ENCODE assay signal across 8 cellular contexts in genomic region chr4:2963185-2964076, GRCh38. TPM values are rescaled to one million over a fixed set of nuclear protein-coding genes. Genes with fewer than 3 reads are reported as not detected.
DNase-seq lines count a peak whose midpoint lies in the region; ATAC-seq, FAIRE-seq and TF ChIP-seq lines count a peak whose summit lies in the region.

Gene GRK4, plus strand, starts transcription at chr4:2963571. Its CDS starts 500 bp downstream, at chr4:2964071.
Gene NOP14, minus strand, starts transcription at chr4:2963406. Its CDS starts 87 bp downstream, at chr4:2963319.

- peak within 1 kb of the TSS; percentile 65 for H2BK5ac ChIP-seq in trophoblast cell (ENCODE audit: low read depth, low read length, poor library complexity)

- H3K36me3 ChIP-seq in SU-DHL-6 (ENCODE audit: low read length) (0 out of 2 replicates have a peak, but pooled peaks cover 3% of the 10 kb centered on the region), adipocyte (ENCODE audit: control insufficient read depth, insufficient read depth, low read length, severe bottlenecking) (peaks cover under 1% of the 10 kb centered on the region), heart left ventricle (peaks cover 0 to 10% (median 2%) of the 10 kb centered on the region in 9 donors), trophoblast cell (ENCODE audit: control insufficient read depth in 1 of 2, insufficient read depth in 2 of 2, low read length in 2 of 2) (no peaks in the 10 kb centered on the region), transverse colon (no peaks in the 10 kb centered on the region)

- peak; percentile 99 for FAIRE-seq in GM12891 (lab: Jason Lieb, UNC)

- H3K9ac ChIP-seq in SU-DHL-6 (ENCODE audit: low read length) (peak within 1 kb of the TSS; percentile 90), adipocyte (ENCODE audit: low read length) (peak within 1 kb of the TSS; percentile 99), trophoblast cell (ENCODE audit: low read length) (peak within 1 kb of the TSS; percentile 97)

- peaks cover 7% of the 10 kb centered on the region for H3K79me1 ChIP-seq in trophoblast cell (ENCODE audit: low read length)

- H3K4me1 ChIP-seq in adipocyte (ENCODE audit: control insufficient read depth, insufficient read depth, low read length) (peaks cover 36% of the 10 kb centered on the region), heart left ventricle (peaks cover 4 to 30% (median 23%) of the 10 kb centered on the region in 12 donors), trophoblast cell (ENCODE audit: control insufficient read depth in 1 of 2, insufficient read depth in 2 of 2, low read length in 2 of 2) (peaks cover 0 to 9% of the 10 kb centered on the region in 2 experiments), transverse colon (peaks cover 3 to 26% (median 20%) of the 10 kb centered on the region in 4 donors)

- no peaks in the 10 kb centered on the region for H3K27me3 ChIP-seq in SU-DHL-6 (ENCODE audit: low read length)
- H3K27me3 ChIP-seq in adipocyte (replicated peaks; ENCODE audit: control insufficient read depth, insufficient read depth, low read length) = no peaks in the 10 kb centered on the region
- no peaks in the 10 kb centered on the region for H3K27me3 ChIP-seq in heart left ventricle
- no peaks in the 10 kb centered on the region for H3K27me3 ChIP-seq in trophoblast cell (ENCODE audit: insufficient read depth, low read length)
- H3K27me3 ChIP-seq in transverse colon = no peaks in the 10 kb centered on the region

- H2BK12ac ChIP-seq in trophoblast cell (ENCODE audit: low read length) = no peak within 1 kb of the TSS

- no peak within 1 kb of the TSS for H3K23ac ChIP-seq in trophoblast cell (ENCODE audit: low read length)

- peak; percentile 98 for DNase-seq in GM12891 (ENCODE audit: insufficient read length, low spot score)
- peak; percentile 97 to 99 (median 98) for DNase-seq in NCI-H1417 (lab: John Stamatoyannopoulos, UW)
- DNase-seq in adipocyte (ENCODE audit: low read depth) = peak; percentile 100
- DNase-seq in heart left ventricle = peak; percentile 98 to 99 (median 99)
- peak; percentile 99 to 100 for DNase-seq in trophoblast cell
- DNase-seq in transverse colon = peak; percentile 98

- H3K9me3 ChIP-seq in SU-DHL-6 (ENCODE audit: insufficient read depth, low read length) (no peaks in the 10 kb centered on the region), adipocyte (ENCODE audit: control insufficient read depth, low read length) (no peaks in the 10 kb centered on the region), heart left ventricle (no peaks in the 10 kb centered on the region), trophoblast cell (ENCODE audit: insufficient read depth, low read depth, low read length) (no peaks in the 10 kb centered on the region), transverse colon (no peaks in the 10 kb centered on the region)

- peak within 1 kb of the TSS; percentile 95 for H4K8ac ChIP-seq in trophoblast cell (ENCODE audit: low read depth, low read length)

- in situ Hi-C loops in transverse colon (cut with MboI; ENCODE audit: low pct_ligation_motif_present in 1 of 4, low pct_unique_long_range_greater_than_20kb in 1 of 4, low sequenced_read_pairs in 3 of 4) = no loop called here

- peak within 1 kb of the TSS; percentile 89 for H4K91ac ChIP-seq in trophoblast cell (ENCODE audit: low read depth, low read length)

- peaks cover 3% of the 10 kb centered on the region; the same call in 1 of the 2 replicates for H4K20me1 ChIP-seq in SU-DHL-6 (ENCODE audit: low read depth, low read length)

- no peak for TF ChIP-seq EP300 in transverse colon (IDR thresholded peaks at IDR 0.05; ENCODE audit: low read depth)

- peaks cover 20% of the 10 kb centered on the region for H3F3A ChIP-seq in SU-DHL-6 (ENCODE audit: insufficient read depth)

- peak; percentile 82 for TF ChIP-seq POLR2A in GM12891 (IDR thresholded peaks at IDR 0.05; ENCODE audit: low read depth, low read length)
- peak in 1 of 2 donors; percentile 67 for TF ChIP-seq POLR2A in heart left ventricle (IDR thresholded peaks at IDR 0.05)
- TF ChIP-seq POLR2A in transverse colon (IDR thresholded peaks at IDR 0.05) = peak; percentile 72

- intact Hi-C loops in heart left ventricle (cut with DNase I) (loop anchor here in 4 of 10 donors (2.0 to 10.0 kb wide), 5 partner anchors 29 to 719 kb away; partner anchors contain the start of genes CFAP99 (in 3 of the 4), ZFYVE28 (in 3 of the 4), HAUS3 (in 1 of the 4) and POLN (in 1 of the 4)), transverse colon (cut with DNase I; ENCODE audit: low total_unique reads) (no loop called here)

- peak within 1 kb of the TSS; percentile 57 for H2AFZ ChIP-seq in SU-DHL-6 (ENCODE audit: low read depth, low read length, severe bottlenecking)
- peak within 1 kb of the TSS; percentile 95 for H2AFZ ChIP-seq in trophoblast cell (ENCODE audit: insufficient read depth, low read length, poor library complexity)

- peak within 1 kb of the TSS; percentile 87 for H3K4ac ChIP-seq in trophoblast cell (ENCODE audit: low read depth, low read length)

- H4K12ac ChIP-seq in trophoblast cell (ENCODE audit: low read depth, low read length) = peak within 1 kb of the TSS; percentile 97

- H3K27ac ChIP-seq in SU-DHL-6 (ENCODE audit: low read depth, low read length) (peak within 1 kb of the TSS; percentile 72), heart left ventricle (peak within 1 kb of the TSS; percentile 60 to 92 (median 85)), trophoblast cell (ENCODE audit: low read depth, low read length) (peak within 1 kb of the TSS; percentile 76), transverse colon (peak within 1 kb of the TSS; percentile 87 to 92 (median 89))

- peak within 1 kb of the TSS; percentile 94 for H3K4me2 ChIP-seq in SU-DHL-6 (ENCODE audit: low read depth, low read length, poor library complexity, severe bottlenecking)
- H3K4me2 ChIP-seq in trophoblast cell (ENCODE audit: low read length) = peak within 1 kb of the TSS; percentile 85

- H2AK5ac ChIP-seq in trophoblast cell (ENCODE audit: low read length) = peak within 1 kb of the TSS; percentile 61

- H3K79me2 ChIP-seq in SU-DHL-6 (ENCODE audit: insufficient read depth, low read length) (peaks cover 50% of the 10 kb centered on the region), trophoblast cell (ENCODE audit: control insufficient read depth, insufficient read depth, low read length, poor library complexity) (peaks cover 5% of the 10 kb centered on the region)

- H3K9me2 ChIP-seq in SU-DHL-6 (replicated peaks; ENCODE audit: insufficient read depth, low read length) = no peaks in the 10 kb centered on the region

- TF ChIP-seq CTCF in SU-DHL-6 (IDR thresholded peaks at IDR 0.05; ENCODE audit: insufficient read depth, low read length, poor library complexity, severe bottlenecking) = no peak
- TF ChIP-seq CTCF in heart left ventricle (IDR thresholded peaks at IDR 0.05) = peak in 9 of 12 donors; percentile 3 to 72 (median 37)
- TF ChIP-seq CTCF in transverse colon (IDR thresholded peaks at IDR 0.05) = peak in 3 of 5 experiments; percentile 13 to 43 (median 21)

- peak within 1 kb of the TSS; percentile 97 for H3K18ac ChIP-seq in trophoblast cell (ENCODE audit: low read length)

- H2BK120ac ChIP-seq in trophoblast cell (ENCODE audit: insufficient read depth, low read length, poor library complexity) = peak within 1 kb of the TSS; percentile 84

- ATAC-seq in HG02798 (IDR thresholded peaks at IDR 0.05; ENCODE audit: poor library complexity, unreplicated experiment) (peak; percentile 94), heart left ventricle (peak; percentile 97 to 99 (median 98))

- WGBS in heart left ventricle, 4 donors = 0% methylated on average over 43 to 118 of the region's 118 CpGs
- WGBS in trophoblast cell (ENCODE audit: extremely low coverage, insufficient coverage, insufficient read length) = no CpG with 5 or more reads among the region's 118 CpGs
- 0% methylated on average over 84 of the region's 118 CpGs; no CpG with 5 or more reads in 1 of the 2 donors for WGBS in transverse colon (ENCODE audit: low coverage in 1 of 2), 2 donors

- H3K14ac ChIP-seq in trophoblast cell (ENCODE audit: low read length) = peak within 1 kb of the TSS; percentile 93

- peak within 1 kb of the TSS; percentile 90 for H3K4me3 ChIP-seq in SU-DHL-6 (ENCODE audit: insufficient read depth, low read length, poor library complexity, severe bottlenecking)
- H3K4me3 ChIP-seq in adipocyte (ENCODE audit: low read length) = peak within 1 kb of the TSS; percentile 90
- peak within 1 kb of the TSS; percentile 70 to 100 (median 84) for H3K4me3 ChIP-seq in heart left ventricle
- peak within 1 kb of the TSS; percentile 98 for H3K4me3 ChIP-seq in trophoblast cell (ENCODE audit: low read depth, low read length)
- peak within 1 kb of the TSS; percentile 85 to 100 (median 92) for H3K4me3 ChIP-seq in transverse colon

TF ChIP-seq in GM12891, 5 proteins besides CTCF, POLR2A, EP300 and RAD21:
- peak; percentile 43; the same call in 1 of the 2 replicates for TF ChIP-seq POU2F2 (IDR thresholded peaks at IDR 0.05; ENCODE audit: low read depth, low read length)
- TF ChIP-seq TAF1 (IDR thresholded peaks at IDR 0.05; ENCODE audit: low read depth, low read length) = peak; percentile 80
- TF ChIP-seq POLR2AphosphoS5 (IDR thresholded peaks at IDR 0.05; ENCODE audit: low read depth, low read length) = peak; percentile 81
- no peak for TF ChIP-seq PAX5 (IDR thresholded peaks at IDR 0.05; ENCODE audit: insufficient read depth, low read length, severe bottlenecking)
- TF ChIP-seq SPI1 (IDR thresholded peaks at IDR 0.05; ENCODE audit: low read depth, low read length) = 0 out of 2 replicates have a peak, but pooled peaks have one; percentile 3

RNA-seq across cellular contexts. Expression of gene GRK4, which starts in this region (rescaled TPM):
- 1.5 TPM for polyA plus RNA-seq in GM12891 (2012; ENCODE audit: low read depth, missing spikeins)
- total RNA-seq in heart left ventricle (10 to 100 TPM in 2 of 9 donors, 1 to 10 TPM in 7; 4.9 to 11.8 (median 9.3) TPM), transverse colon (1 to 10 TPM; 2.5 to 7.9 (median 4.1) TPM)
- polyA plus RNA-seq in heart left ventricle = 10 to 100 TPM in 1 of 2 donors, 1 to 10 TPM in 1; 5.3 to 12.0 TPM
- 1.5 and 1.6 TPM in 2 replicates for polyA plus RNA-seq in trophoblast cell (2013)

RNA-seq across cellular contexts. Expression of gene NOP14, which starts in this region (rescaled TPM):
- polyA plus RNA-seq in GM12891 (2012; ENCODE audit: low read depth, missing spikeins) = 41.1 TPM
- 10 to 100 TPM; 11.4 to 21.5 (median 15.8) TPM for total RNA-seq in heart left ventricle
- 10 to 100 TPM; 11.7 to 26.0 TPM for polyA plus RNA-seq in heart left ventricle
- 30.9 and 32.6 TPM in 2 replicates for polyA plus RNA-seq in trophoblast cell (2013)
- 10 to 100 TPM in 2 of 4 donors, 1 to 10 TPM in 2; 8.6 to 43.0 (median 12.8) TPM for total RNA-seq in transverse colon

Comparison
In these comparisons a context has a peak if more than half of its experiments do, and no peak if none do; other contexts are left out.
1. Peak in every context shown above with its lines: DNase-seq, ATAC-seq, H3K4me3 ChIP-seq and H3K27ac ChIP-seq.